In the genomic region with DNA sequence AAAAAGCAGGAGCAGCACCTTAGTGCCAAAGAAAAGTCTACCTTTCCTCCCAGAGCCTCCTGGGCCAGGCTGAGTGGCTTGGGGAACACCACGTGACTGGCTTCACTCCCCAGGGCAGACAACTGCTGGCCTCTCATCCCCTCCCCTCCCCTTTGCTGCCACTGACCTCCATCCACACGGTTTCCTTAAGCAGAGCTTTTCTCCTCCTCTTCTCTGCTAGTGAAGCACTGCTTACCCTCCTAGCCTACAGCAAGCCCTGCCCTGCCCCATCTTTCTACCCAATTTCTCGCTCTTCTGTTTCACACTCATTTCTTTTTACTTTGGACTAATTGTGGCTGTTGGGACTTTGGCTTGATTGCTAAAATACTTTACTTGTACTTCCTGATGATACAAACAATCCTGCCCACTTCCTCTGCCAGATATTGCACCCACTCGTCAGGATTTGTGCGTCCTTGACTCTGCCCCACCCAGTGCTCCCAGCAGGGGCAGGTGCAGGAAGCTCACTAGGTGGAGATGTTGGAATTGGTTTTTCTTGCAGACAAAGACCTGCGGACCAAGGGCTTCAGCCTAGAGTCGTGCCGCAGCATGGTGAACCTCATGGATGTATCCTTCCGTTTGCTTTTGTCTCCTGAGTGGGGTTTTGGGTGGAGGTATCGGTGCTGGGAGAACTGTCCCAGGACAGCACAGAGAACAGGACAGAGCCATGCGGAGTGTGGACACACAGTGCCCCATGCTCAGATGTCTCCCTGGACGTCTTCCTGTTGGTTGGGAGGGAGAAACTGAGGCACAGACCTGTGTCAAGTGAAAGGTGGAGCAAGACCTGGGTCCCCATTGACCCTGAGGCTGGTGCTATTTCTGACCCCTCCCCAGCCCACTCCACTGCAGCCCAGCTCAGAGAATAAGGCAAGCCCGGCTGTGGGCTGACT, we compare ENCODE assay signal across 20 cellular contexts. TPM values are rescaled to one million over a fixed set of nuclear protein-coding genes. Genes with fewer than 3 reads are reported as not detected.
DNase-seq lines count a peak whose midpoint lies in the region; ATAC-seq lines count a peak whose summit lies in the region.
"Had no signal": no experiment of that assay in that cellular context is flagged by ENCODE, and none has a peak within 500 bp of the region (broad histone marks: within the 10 kb centered on the region; RNA-seq: fewer than 3 reads in every experiment).

No MANE protein-coding gene starts in this region.

- CTCF ChIA-PET in CD4-positive, alpha-beta memory T cell (lab: Charles Lee; ENCODE audit: partially characterized antibody) = no interaction called here

- H3K4me3 ChIP-seq in CD4-positive, alpha-beta memory T cell (ENCODE audit: low read length in 2 of 2) = no peak overlapping the region
- H3K4me3 ChIP-seq: thoracic aorta had no signal

- DNase-seq in CD4-positive, alpha-beta memory T cell = no peak
- DNase-seq in HT-29 (ENCODE audit: low spot score) (peak; percentile 27), posterior vena cava (ENCODE audit: low spot score) (peak; percentile 48), mesenteric fat pad (ENCODE audit: low spot score) (no peak)
- peak; percentile 42 for DNase-seq in activated CD8-positive, alpha-beta memory T cell treated with anti-CD3 and anti-CD28 coated beads, Interleukin-2, amount 50 U/mL, for 48 hours
- DNase-seq: activated CD4-positive, alpha-beta T cell treated with anti-CD3 and anti-CD28 coated beads, Interleukin-2, amount 50 U/mL, for 4 hours; amniotic stem cell; GF-D8; NCI-H748 treated with DMSO at 0.1 percent for 48 hours; SK-N-SH; stimulated activated CD4-positive, alpha-beta T cell treated with anti-CD3 and anti-CD28 coated beads, Interleukin-4, amount 100 ng/mL, for 4 hours; stimulated activated CD8-positive, alpha-beta memory T cell treated with anti-CD3 and anti-CD28 coated beads, Interleukin-4, amount 100 ng/mL, for 48 hours had no signal

- peaks cover 35% of the 10 kb centered on the region for H3K36me3 ChIP-seq in CD4-positive, alpha-beta memory T cell (ENCODE audit: insufficient read depth, low read length)

- no peaks in the 10 kb centered on the region for H3K27me3 Mint-ChIP-seq in CD4-positive, alpha-beta memory T cell
- H3K27me3 Mint-ChIP-seq: IgD-negative memory B cell had no signal

- ATAC-seq in HG03159 (IDR thresholded peaks at IDR 0.05; ENCODE audit: unreplicated experiment) = no peak
- ATAC-seq in HG03108 (IDR thresholded peaks at IDR 0.05; ENCODE audit: unreplicated experiment) = no peak

- H3K27ac Mint-ChIP-seq in CD4-positive, alpha-beta memory T cell = peak overlapping the region in 4 of 7 donors; percentile 43 to 87 (median 61)
- H3K27ac Mint-ChIP-seq: IgD-negative memory B cell had no signal

- no peaks in the 10 kb centered on the region for H3K9me3 ChIP-seq in CD4-positive, alpha-beta memory T cell (ENCODE audit: control insufficient read depth in 1 of 2, low read length in 2 of 2)
- H3K9me3 ChIP-seq: SK-N-SH, thoracic aorta had no signal

- POLR2A ChIA-PET in CD4-positive, alpha-beta memory T cell (lab: Charles Lee; ENCODE audit: partially characterized antibody) = no interaction called here

- H3K4me1 ChIP-seq in CD4-positive, alpha-beta memory T cell (ENCODE audit: insufficient read depth, low read length) = peaks cover 9% of the 10 kb centered on the region

- peaks cover 5 to 45% of the 10 kb centered on the region in 2 donors for H3K36me3 Mint-ChIP-seq in CD4-positive, alpha-beta memory T cell

- intact Hi-C loops in CD4-positive, alpha-beta memory T cell (cut with micrococcal nuclease) = no loop called here
- intact Hi-C loops in posterior vena cava (cut with DNase I) = no loop called here

- no peaks in the 10 kb centered on the region for H3K27me3 ChIP-seq in CD4-positive, alpha-beta memory T cell (ENCODE audit: insufficient read depth, low read length)

- no peak overlapping the region for H3K4me3 Mint-ChIP-seq in CD4-positive, alpha-beta memory T cell
- H3K4me3 Mint-ChIP-seq: IgD-negative memory B cell had no signal

- H3K9me3 Mint-ChIP-seq in CD4-positive, alpha-beta memory T cell = no peaks in the 10 kb centered on the region
- H3K9me3 Mint-ChIP-seq: IgD-negative memory B cell had no signal

- no peak overlapping the region for H3K27ac ChIP-seq in CD4-positive, alpha-beta memory T cell (ENCODE audit: low read depth, low read length)
- H3K27ac ChIP-seq: thoracic aorta had no signal

- peaks cover 5 to 17% (median 10%) of the 10 kb centered on the region in 4 donors for H3K4me1 Mint-ChIP-seq in CD4-positive, alpha-beta memory T cell

RNA-seq across cellular contexts. Expression of gene CAPN1, which starts 27.3 kb away (rescaled TPM):
- 100 to 1,000 TPM; 135 to 141 TPM for total RNA-seq in CD4-positive, alpha-beta memory T cell
- polyA plus RNA-seq in CD4-positive, alpha-beta memory T cell = 100 to 1,000 TPM; 115 to 127 TPM
- total RNA-seq in HT-29 (2014; rRNA removed; shearing (Covaris generic)) = 594 and 654 TPM in 2 replicates
- total RNA-seq in posterior vena cava (100 to 1,000 TPM; 142 to 144 TPM), mesenteric fat pad (102 TPM)

RNA-seq across cellular contexts. Expression of gene SPDYC, which starts 39.0 kb away (rescaled TPM):
- not detected for total RNA-seq in CD4-positive, alpha-beta memory T cell
- polyA plus RNA-seq in CD4-positive, alpha-beta memory T cell = not detected
- not detected in 2 replicates for total RNA-seq in HT-29 (2014; rRNA removed; shearing (Covaris generic))
- total RNA-seq in posterior vena cava (not detected), mesenteric fat pad (not detected)
- total RNA-seq: cerebellum, endothelial cell of umbilical vein, fibroblast of villous mesenchyme, omental fat pad, thoracic aorta had no signal
- polyA plus RNA-seq: endothelial cell of umbilical vein, IgD-negative memory B cell, SK-N-SH had no signal

RNA-seq across cellular contexts. Expression of gene POLA2, which starts 52.7 kb away (rescaled TPM):
- 10 to 100 TPM; 26.4 to 27.3 TPM for total RNA-seq in CD4-positive, alpha-beta memory T cell
- 10 to 100 TPM in 1 of 2 donors, 1 to 10 TPM in 1; 7.8 to 13.7 TPM for polyA plus RNA-seq in CD4-positive, alpha-beta memory T cell
- 24.8 and 27.5 TPM in 2 replicates for total RNA-seq in HT-29 (2014; rRNA removed; shearing (Covaris generic))
- total RNA-seq in posterior vena cava (1 to 10 TPM; 6.0 to 6.1 TPM), mesenteric fat pad (5.9 TPM)

Comparison
In these comparisons a context has a peak if more than half of its experiments do, and no peak if none do; other contexts are left out.
1. DNase-seq: peak in HT-29 (single experiment), activated CD8-positive, alpha-beta memory T cell treated with anti-CD3 and anti-CD28 coated beads, Interleukin-2, amount 50 U/mL, for 48 hours (single experiment) and posterior vena cava (single experiment); none in CD4-positive, alpha-beta memory T cell (0 of 5) and mesenteric fat pad (single experiment).